8 cellular contexts compared by ENCODE assay signal in genomic region chr2:237471457-237472186, GRCh38. TPM values are rescaled to one million over a fixed set of nuclear protein-coding genes. Genes with fewer than 3 reads are reported as not detected.
DNase-seq lines count a peak whose midpoint lies in the region; ATAC-seq and TF ChIP-seq lines count a peak whose summit lies in the region.

No MANE protein-coding gene starts in this region.

- WGBS in GM23248 (ENCODE audit: low coverage in 1 of 2, low lambda C conversion rate in 2 of 2, missing lambda C conversion rate in 2 of 2), 2 experiments: 56 to 58% methylated on average over 12 to 13 of the region's 13 CpGs

- TF ChIP-seq CTCF in CD14-positive monocyte (IDR thresholded peaks at IDR 0.05) (peak; percentile 57), coronary artery (IDR thresholded peaks at IDR 0.05) (no peak)

- in situ Hi-C loops in GM23248 (cut with MboI): no loop called here

- H3K9me3 Mint-ChIP-seq in CD14-positive monocyte: peaks cover 0 to 3% (median 2%) of the 10 kb centered on the region in 7 donors

- H3K36me3 Mint-ChIP-seq in CD14-positive monocyte: no peaks in the 10 kb centered on the region

- peaks cover 7% of the 10 kb centered on the region; the same call in 1 of the 2 replicates for H3F3A ChIP-seq in GM23248 (ENCODE audit: insufficient read depth)

- H3K4me2 ChIP-seq in GM23248 (ENCODE audit: unreplicated experiment): no peak overlapping the region

- peak overlapping the region; percentile 54; the same call in 1 of the 2 replicates for H3K9ac ChIP-seq in GM23248

- H3K79me2 ChIP-seq in GM23248 (ENCODE audit: insufficient read depth): no peaks in the 10 kb centered on the region

- intact Hi-C loops in CD14-positive monocyte (cut with micrococcal nuclease): loop anchor here in 1 of 2 donors (5.0 to 10.0 kb wide), 2 partner anchors 49 to 317 kb away; no protein-coding TSS in a partner anchor

- peaks cover 21% of the 10 kb centered on the region for H3K4me1 ChIP-seq in GM23248 (ENCODE audit: insufficient read depth)

- no peaks in the 10 kb centered on the region for H3K9me3 ChIP-seq in GM23248 (ENCODE audit: low read depth)

- no peak for DNase-seq in CD14-positive monocyte (ENCODE audit: low spot score)
- DNase-seq in GM23248: peak; percentile 85
- peak; percentile 17 for DNase-seq in SHP77 treated with DMSO at 0.1 percent for 48 hours (lab: John Stamatoyannopoulos, UW)
- DNase-seq in coronary artery (ENCODE audit: low spot score): peak; percentile 70
- DNase-seq in myocyte (ENCODE audit: low read depth): peak; percentile 32
- DNase-seq in T-helper 2 cell: no peak

- H2AFZ ChIP-seq in GM23248: peak overlapping the region; percentile 59; the same call in 1 of the 2 replicates

- H3K4me3 ChIP-seq in GM23248 (no peak overlapping the region), coronary artery (no peak overlapping the region)

- no peaks in the 10 kb centered on the region for H4K20me1 ChIP-seq in GM23248 (ENCODE audit: insufficient read depth)

- H3K27me3 Mint-ChIP-seq in CD14-positive monocyte (ENCODE audit: low read depth in 3 of 3): peaks cover 9 to 13% (median 12%) of the 10 kb centered on the region in 3 donors

- no peaks in the 10 kb centered on the region for H3K9me2 ChIP-seq in GM23248 (ENCODE audit: insufficient read depth)

- peaks cover 25% of the 10 kb centered on the region for H3K4me1 Mint-ChIP-seq in CD14-positive monocyte

- H3K27ac ChIP-seq in GM23248 (no peak overlapping the region), coronary artery (no peak overlapping the region)

- H3K27me3 ChIP-seq in GM23248 (replicated peaks; ENCODE audit: insufficient read depth): no peaks in the 10 kb centered on the region

- ATAC-seq in HG03342 (IDR thresholded peaks at IDR 0.05; ENCODE audit: unreplicated experiment) (no peak), GM19463 (IDR thresholded peaks at IDR 0.05; ENCODE audit: unreplicated experiment) (no peak)

- H3K27ac Mint-ChIP-seq in CD14-positive monocyte: no peak overlapping the region

- no peaks in the 10 kb centered on the region for H3K36me3 ChIP-seq in GM23248 (ENCODE audit: low read depth)

- no peak overlapping the region for H3K4me3 Mint-ChIP-seq in CD14-positive monocyte

RNA-seq across cellular contexts. Expression of gene MLPH, which starts 15.4 kb away (rescaled TPM):
- polyA plus RNA-seq in CD14-positive monocyte (not detected), GM23248 (2016; fragmentation: Nextera tagmentation; extraction: Ambion mirVana) (10.8 and 14.9 TPM in 2 replicates)
- 4.7 and 8.1 TPM in 2 replicates for total RNA-seq in GM23248 (2014; rRNA removed; shearing (Covaris generic))
- 47.0 and 51.0 TPM in 2 replicates for total RNA-seq in myocyte
- polyA plus RNA-seq in myocyte (2012): 121 TPM

RNA-seq across cellular contexts. Expression of gene COL6A3, which starts 57.7 kb away (rescaled TPM):
- polyA plus RNA-seq in CD14-positive monocyte (not detected), GM23248 (2016; fragmentation: Nextera tagmentation; extraction: Ambion mirVana) (344 and 350 TPM in 2 replicates)
- 1,362 and 1,653 TPM in 2 replicates for total RNA-seq in GM23248 (2014; rRNA removed; shearing (Covaris generic))
- total RNA-seq in myocyte: 9.0 and 9.1 TPM in 2 replicates
- 60.9 TPM for polyA plus RNA-seq in myocyte (2012)

Comparison
In these comparisons a context has a peak if more than half of its experiments do, and no peak if none do; other contexts are left out.
1. DNase-seq: peak in GM23248 (single experiment), SHP77 treated with DMSO at 0.1 percent for 48 hours (single experiment), coronary artery (single experiment) and myocyte (single experiment); none in CD14-positive monocyte (single experiment) and T-helper 2 cell (0 of 5).
2. RNA of gene COL6A3, which starts 57.7 kb away (total RNA-seq): 1,362 to 1,653 TPM in GM23248; 9.0 to 9.1 TPM in myocyte; every median in the first group is over 100 times any median in the second.